Comparison of ENCODE assay signal across 10 cellular contexts in the genomic region with DNA sequence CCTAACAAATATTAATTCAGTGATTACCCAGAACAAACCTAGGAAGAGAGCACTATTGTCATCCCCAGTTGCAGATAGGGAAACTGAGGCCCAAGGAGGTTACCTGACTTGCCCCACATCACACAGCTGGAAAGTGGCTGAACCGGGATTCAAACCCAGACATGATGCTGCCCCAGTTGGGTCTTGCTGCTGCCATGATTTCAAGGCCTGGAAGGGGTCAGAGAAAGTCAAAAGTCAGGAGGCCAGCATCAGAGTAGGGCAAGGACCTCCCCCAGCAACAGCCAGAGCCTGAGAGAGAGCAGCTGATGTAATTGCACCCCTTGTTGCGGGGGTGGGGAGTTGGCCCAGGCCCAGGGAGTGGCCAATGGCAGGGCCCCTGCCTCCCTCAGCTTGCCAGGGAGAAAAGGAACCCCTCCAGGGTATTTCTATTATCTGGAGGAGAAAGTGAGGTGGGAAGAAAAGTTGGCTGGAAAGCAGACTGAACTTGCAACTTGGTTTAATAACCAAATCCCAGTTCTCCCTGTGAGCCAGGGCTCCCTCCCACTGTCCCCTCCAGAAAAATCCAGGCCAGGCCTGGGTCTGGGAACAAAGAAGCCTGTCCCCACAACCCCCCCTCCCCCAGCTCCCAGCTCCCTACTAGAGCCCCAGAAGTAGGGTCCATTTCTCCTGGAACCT.
DNase-seq lines count a peak whose midpoint lies in the region; TF ChIP-seq lines count a peak whose summit lies in the region.
"Had no signal": no experiment of that assay in that cellular context is flagged by ENCODE, and none has a peak within 500 bp of the region (broad histone marks: within the 10 kb centered on the region; RNA-seq: fewer than 3 reads in every experiment).

No MANE protein-coding gene starts in this region.

- H3K4ac ChIP-seq in neuronal stem cell (ENCODE audit: low read length) = no peak overlapping the region

- H2AK5ac ChIP-seq in neuronal stem cell (ENCODE audit: low read depth, low read length) = no peak overlapping the region

- H4K8ac ChIP-seq in neuronal stem cell (ENCODE audit: low read depth, low read length) = no peak overlapping the region

- H2BK5ac ChIP-seq in neuronal stem cell (ENCODE audit: low read length) = no peak overlapping the region

- peaks cover 0 to 11% (median 0%) of the 10 kb centered on the region in 3 experiments for H3K27me3 ChIP-seq in neuronal stem cell (ENCODE audit: control insufficient read depth in 3 of 3, insufficient read depth in 3 of 3, low read depth in 1 of 3, low read length in 3 of 3)

- no peak overlapping the region for H3K4me3 ChIP-seq in neuronal stem cell (ENCODE audit: low read length in 2 of 2)

- H3K9me3 ChIP-seq in neuronal stem cell (replicated peaks in 1 of 2; ENCODE audit: control insufficient read depth in 2 of 2, insufficient read depth in 1 of 2, low read depth in 1 of 2, low read length in 2 of 2) = peaks cover 0 to 3% of the 10 kb centered on the region in 2 donors

- H3K79me1 ChIP-seq in neuronal stem cell (ENCODE audit: low read depth, low read length) = no peaks in the 10 kb centered on the region

- H3K9ac ChIP-seq in neuronal stem cell (ENCODE audit: low read depth, low read length, poor library complexity) = no peak overlapping the region

- H2BK120ac ChIP-seq in neuronal stem cell (ENCODE audit: low read depth, low read length) = no peak overlapping the region

- peak overlapping the region; percentile 93 for H3K27ac ChIP-seq in RWPE1
- peak overlapping the region; percentile 71 for H3K27ac ChIP-seq in neuronal stem cell (replicated peaks; ENCODE audit: low read length)

- no peak overlapping the region for H2BK12ac ChIP-seq in neuronal stem cell (ENCODE audit: low read length)

- peak overlapping the region; percentile 64 for H3K18ac ChIP-seq in neuronal stem cell (ENCODE audit: low read length)

- no peak for TF ChIP-seq CTCF in RWPE1 (conservative IDR thresholded peaks at IDR 0.05; ENCODE audit: low read depth)

- no peak overlapping the region for H3K4me2 ChIP-seq in neuronal stem cell (ENCODE audit: insufficient read depth, low read length, poor library complexity, severe bottlenecking)

- DNase-seq in Daoy (ENCODE audit: low read depth) (peak; percentile 83), RWPE1 (ENCODE audit: low spot score) (no peak), globus pallidus (ENCODE audit: low spot score) (peak; percentile 63), neuronal stem cell (ENCODE audit: low spot score) (no peak), NCI-H2171 (lab: John Stamatoyannopoulos, UW) (no peak), MV-4-11 (lab: John Stamatoyannopoulos, UW) (no peak), NCI-H2196 treated with DMSO at 0.1 percent for 48 hours (lab: John Stamatoyannopoulos, UW; ENCODE audit: unreplicated experiment) (no peak)
- no peak for DNase-seq in effector CD8-positive, alpha-beta T cell (lab: John Stamatoyannopoulos, UW)
- DNase-seq: CD4-positive, CD25-positive, alpha-beta regulatory T cell; stimulated activated CD4-positive, alpha-beta T cell treated with anti-CD3 and anti-CD28 coated beads, Interleukin-4, amount 100 ng/mL, for 1 hour had no signal

- H4K91ac ChIP-seq in neuronal stem cell (ENCODE audit: low read depth, low read length, poor library complexity) = no peak overlapping the region

- H3K23ac ChIP-seq in neuronal stem cell (ENCODE audit: low read depth, low read length, poor library complexity) = no peak overlapping the region

- WGBS in neuronal stem cell (ENCODE audit: extremely low coverage in 2 of 2, insufficient read length in 2 of 2, insufficient replicate concordance in 1 of 2), 2 donors = no CpG with 5 or more reads among the region's 2 CpGs

- H2AFZ ChIP-seq in neuronal stem cell (ENCODE audit: low read length) = peak overlapping the region; percentile 74

- no peaks in the 10 kb centered on the region for H3K36me3 ChIP-seq in neuronal stem cell (replicated peaks in 1 of 2; ENCODE audit: control insufficient read depth in 2 of 2, insufficient read depth in 2 of 2, low read length in 2 of 2)

- H3K14ac ChIP-seq in neuronal stem cell (ENCODE audit: low read length) = no peak overlapping the region

- CTCF ChIA-PET in RWPE1 (lab: Yijun Ruan, JAX) = no interaction called here

- H3K4me1 ChIP-seq in neuronal stem cell (ENCODE audit: control insufficient read depth in 2 of 2, insufficient read depth in 1 of 2, low read depth in 1 of 2, low read length in 2 of 2) = peaks cover 26 to 39% of the 10 kb centered on the region in 2 donors

- POLR2A ChIA-PET in RWPE1 (lab: Yijun Ruan, JAX; ENCODE audit: low non-redundant PET) = no interaction called here

- H2BK15ac ChIP-seq in neuronal stem cell (ENCODE audit: low read length) = no peak overlapping the region

Comparison
In these comparisons a context has a peak if more than half of its experiments do, and no peak if none do; other contexts are left out.
1. DNase-seq: peak in Daoy (single experiment) and globus pallidus (single experiment); none in RWPE1 (single experiment), neuronal stem cell (single experiment), NCI-H2171 (single experiment), MV-4-11 (single experiment), effector CD8-positive, alpha-beta T cell (single experiment) and NCI-H2196 treated with DMSO at 0.1 percent for 48 hours (single experiment).